Comparison of ENCODE assay signal across 8 cellular contexts in the genomic region with DNA sequence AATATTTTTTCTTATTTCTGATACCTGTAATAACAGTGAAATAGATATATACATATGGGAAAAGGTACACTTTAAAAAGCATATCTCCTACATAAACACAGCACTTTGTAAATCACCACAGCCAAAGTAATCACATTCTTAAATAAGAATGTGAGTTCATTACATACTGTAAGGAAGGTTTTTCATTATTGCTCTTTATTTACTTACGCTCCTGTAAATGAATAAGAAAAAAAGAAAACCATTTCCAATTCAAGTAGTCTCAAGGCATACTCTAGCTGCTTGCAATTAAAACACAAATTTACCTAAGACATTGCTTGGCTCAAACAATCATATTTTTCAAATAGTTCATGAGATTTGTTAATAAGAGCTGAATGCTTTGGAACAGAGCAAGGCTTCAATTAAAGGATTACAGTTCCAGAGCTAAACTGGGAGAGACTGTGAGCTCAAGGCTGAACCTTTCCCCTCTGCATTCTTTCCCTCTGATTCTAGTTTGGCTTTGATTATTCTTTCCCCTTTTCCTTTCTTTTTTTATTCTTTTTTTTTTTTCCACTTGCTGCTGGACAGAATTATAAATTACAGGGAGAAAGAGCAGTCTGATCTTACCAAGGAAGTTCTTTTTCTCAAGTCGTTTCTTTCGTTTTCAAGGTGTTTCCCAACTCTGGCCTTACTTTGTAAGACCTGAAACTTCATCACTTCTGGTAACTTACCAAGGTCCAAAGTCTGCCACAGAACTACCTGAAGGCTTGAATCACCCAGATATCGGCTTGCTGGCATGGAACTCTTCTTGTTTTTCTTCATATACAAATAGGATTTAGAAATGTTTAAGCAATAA.
DNase-seq lines count a peak whose midpoint lies in the region; ATAC-seq and TF ChIP-seq lines count a peak whose summit lies in the region.

No MANE protein-coding gene starts in this region.

- H3K9me3 Mint-ChIP-seq in stimulated activated naive CD8-positive, alpha-beta T cell treated with anti-CD3 and anti-CD28 coated beads, Interleukin-15, Interleukin-2, amounts not matched to agents 100 ng/mL and 50 ng/mL, for 24 hours, result no peaks in the 10 kb centered on the region
- peaks cover 5% of the 10 kb centered on the region for H3K9me3 Mint-ChIP-seq in T-helper 2 cell treated with Interferon-gamma antibody and Interleukin-4, amounts not matched to agents 5 μg/mL and 100 μg/mL, for 36 hours

- H3K4me3 ChIP-seq in foreskin fibroblast (ENCODE audit: low read depth in 1 of 2, low read length in 2 of 2) (peak overlapping the region in 1 of 2 donors; percentile 36), aorta (ENCODE audit: low read length in 2 of 2) (peak overlapping the region; percentile 43 to 76)

- H3K9me3 ChIP-seq in aorta (ENCODE audit: control insufficient read depth, low read length), result no peaks in the 10 kb centered on the region

- H3K4me1 ChIP-seq in aorta (ENCODE audit: control insufficient read depth in 1 of 2, insufficient read depth in 2 of 2, low read length in 2 of 2), result no peaks in the 10 kb centered on the region

- H3K27me3 ChIP-seq in aorta (ENCODE audit: control insufficient read depth in 1 of 2, insufficient read depth in 2 of 2, low read length in 1 of 2), result no peaks in the 10 kb centered on the region

- H3K27ac ChIP-seq in aorta (ENCODE audit: low read depth in 1 of 2, low read length in 2 of 2), result peak overlapping the region; percentile 51 to 93

- H3K27me3 Mint-ChIP-seq in stimulated activated naive CD8-positive, alpha-beta T cell treated with anti-CD3 and anti-CD28 coated beads, Interleukin-15, Interleukin-2, amounts not matched to agents 100 ng/mL and 50 ng/mL, for 24 hours, result no peaks in the 10 kb centered on the region
- no peaks in the 10 kb centered on the region for H3K27me3 Mint-ChIP-seq in T-helper 2 cell treated with Interferon-gamma antibody and Interleukin-4, amounts not matched to agents 5 μg/mL and 100 μg/mL, for 36 hours (ENCODE audit: low read depth)

- DNase-seq in stimulated activated naive CD8-positive, alpha-beta T cell treated with anti-CD3 and anti-CD28 coated beads, Interleukin-15, Interleukin-2, amounts not matched to agents 100 U/mL and 50 U/mL, for 24 hours, result no peak
- no peak for DNase-seq in T-helper 2 cell treated with Interferon-gamma antibody and Interleukin-4, amounts not matched to agents 5 μg/mL and 100 μg/mL, for 36 hours (ENCODE audit: low spot score)
- DNase-seq in foreskin fibroblast (peak; percentile 36 to 76), aorta (no peak), SKM-1 (lab: John Stamatoyannopoulos, UW; ENCODE audit: unreplicated experiment) (no peak), GM19238 (ENCODE audit: insufficient read length, low spot score) (no peak), NCI-H2171 (lab: John Stamatoyannopoulos, UW) (no peak)

- peak overlapping the region; percentile 80 for H3K4me3 Mint-ChIP-seq in stimulated activated naive CD8-positive, alpha-beta T cell treated with anti-CD3 and anti-CD28 coated beads, Interleukin-15, Interleukin-2, amounts not matched to agents 100 ng/mL and 50 ng/mL, for 24 hours
- H3K4me3 Mint-ChIP-seq in T-helper 2 cell treated with Interferon-gamma antibody and Interleukin-4, amounts not matched to agents 5 μg/mL and 100 μg/mL, for 36 hours, result peak overlapping the region; percentile 88

- 6 to 10% methylated on average over 4 of the region's 4 CpGs for WGBS in aorta, 2 donors

- H3K36me3 Mint-ChIP-seq in stimulated activated naive CD8-positive, alpha-beta T cell treated with anti-CD3 and anti-CD28 coated beads, Interleukin-15, Interleukin-2, amounts not matched to agents 100 ng/mL and 50 ng/mL, for 24 hours (ENCODE audit: low read depth), result no peaks in the 10 kb centered on the region
- peaks cover 10% of the 10 kb centered on the region for H3K36me3 Mint-ChIP-seq in T-helper 2 cell treated with Interferon-gamma antibody and Interleukin-4, amounts not matched to agents 5 μg/mL and 100 μg/mL, for 36 hours (ENCODE audit: low read depth)

- intact Hi-C loops in aorta (cut with DNase I), result loop anchor here in 1 of 2 donors (10.0 kb wide), 2 partner anchors 213 to 247 kb away; no protein-coding TSS in a partner anchor

- peak overlapping the region; percentile 85 for H3K27ac Mint-ChIP-seq in stimulated activated naive CD8-positive, alpha-beta T cell treated with anti-CD3 and anti-CD28 coated beads, Interleukin-15, Interleukin-2, amounts not matched to agents 100 ng/mL and 50 ng/mL, for 24 hours
- H3K27ac Mint-ChIP-seq in T-helper 2 cell treated with Interferon-gamma antibody and Interleukin-4, amounts not matched to agents 5 μg/mL and 100 μg/mL, for 36 hours, result peak overlapping the region; percentile 95

- ATAC-seq in stimulated activated naive CD8-positive, alpha-beta T cell treated with anti-CD3 and anti-CD28 coated beads, Interleukin-15, Interleukin-2, amounts not matched to agents 100 U/mL and 50 U/mL, for 24 hours, result no peak
- no peak for ATAC-seq in aorta (ENCODE audit: low FRiP score)

- peaks cover 51% of the 10 kb centered on the region for H3K4me1 Mint-ChIP-seq in stimulated activated naive CD8-positive, alpha-beta T cell treated with anti-CD3 and anti-CD28 coated beads, Interleukin-15, Interleukin-2, amounts not matched to agents 100 ng/mL and 50 ng/mL, for 24 hours (ENCODE audit: low read depth)
- peaks cover 53% of the 10 kb centered on the region for H3K4me1 Mint-ChIP-seq in T-helper 2 cell treated with Interferon-gamma antibody and Interleukin-4, amounts not matched to agents 5 μg/mL and 100 μg/mL, for 36 hours (ENCODE audit: low read depth)

- H3K36me3 ChIP-seq in aorta (ENCODE audit: control insufficient read depth in 1 of 2, insufficient read depth in 2 of 2, low read length in 1 of 2), result no peaks in the 10 kb centered on the region

- no peak for TF ChIP-seq CTCF in foreskin fibroblast (IDR thresholded peaks at IDR 0.05; ENCODE audit: low read depth, low read length)

Comparison
In these comparisons a context has a peak if more than half of its experiments do, and no peak if none do; other contexts are left out.
1. DNase-seq: peak in foreskin fibroblast (2 of 2); none in stimulated activated naive CD8-positive, alpha-beta T cell treated with anti-CD3 and anti-CD28 coated beads, Interleukin-15, Interleukin-2, amounts not matched to agents 100 U/mL and 50 U/mL, for 24 hours (single experiment), T-helper 2 cell treated with Interferon-gamma antibody and Interleukin-4, amounts not matched to agents 5 μg/mL and 100 μg/mL, for 36 hours (single experiment), aorta (0 of 2), SKM-1 (single experiment), GM19238 (single experiment) and NCI-H2171 (single experiment).